1 cellular context compared by ENCODE assay signal in genomic region chr2:74029719-74030397, GRCh38.
TF ChIP-seq lines count a peak whose summit lies in the region.

No MANE protein-coding gene starts in this region.

TF ChIP-seq in GM23338, 12 proteins besides CTCF, POLR2A, EP300 and RAD21:
- TF ChIP-seq ZNF462 (CRISPR knock-in tag; IDR thresholded peaks at IDR 0.05) (no peak), STAT1 (IDR thresholded peaks at IDR 0.05; ENCODE audit: unreplicated experiment) (no peak), ZNF331 (CRISPR knock-in tag; IDR thresholded peaks at IDR 0.05; ENCODE audit: low read depth) (no peak), EZH2phosphoT487 (IDR thresholded peaks at IDR 0.05; ENCODE audit: unreplicated experiment) (no peak), ZNF114 (CRISPR knock-in tag; IDR thresholded peaks at IDR 0.05) (no peak), NANOG (IDR thresholded peaks at IDR 0.05; ENCODE audit: borderline replicate concordance) (no peak), ETS1 (IDR thresholded peaks at IDR 0.05) (no peak), JUNB (IDR thresholded peaks at IDR 0.05; ENCODE audit: unreplicated experiment) (no peak)
- TF ChIP-seq, protein P1, sequence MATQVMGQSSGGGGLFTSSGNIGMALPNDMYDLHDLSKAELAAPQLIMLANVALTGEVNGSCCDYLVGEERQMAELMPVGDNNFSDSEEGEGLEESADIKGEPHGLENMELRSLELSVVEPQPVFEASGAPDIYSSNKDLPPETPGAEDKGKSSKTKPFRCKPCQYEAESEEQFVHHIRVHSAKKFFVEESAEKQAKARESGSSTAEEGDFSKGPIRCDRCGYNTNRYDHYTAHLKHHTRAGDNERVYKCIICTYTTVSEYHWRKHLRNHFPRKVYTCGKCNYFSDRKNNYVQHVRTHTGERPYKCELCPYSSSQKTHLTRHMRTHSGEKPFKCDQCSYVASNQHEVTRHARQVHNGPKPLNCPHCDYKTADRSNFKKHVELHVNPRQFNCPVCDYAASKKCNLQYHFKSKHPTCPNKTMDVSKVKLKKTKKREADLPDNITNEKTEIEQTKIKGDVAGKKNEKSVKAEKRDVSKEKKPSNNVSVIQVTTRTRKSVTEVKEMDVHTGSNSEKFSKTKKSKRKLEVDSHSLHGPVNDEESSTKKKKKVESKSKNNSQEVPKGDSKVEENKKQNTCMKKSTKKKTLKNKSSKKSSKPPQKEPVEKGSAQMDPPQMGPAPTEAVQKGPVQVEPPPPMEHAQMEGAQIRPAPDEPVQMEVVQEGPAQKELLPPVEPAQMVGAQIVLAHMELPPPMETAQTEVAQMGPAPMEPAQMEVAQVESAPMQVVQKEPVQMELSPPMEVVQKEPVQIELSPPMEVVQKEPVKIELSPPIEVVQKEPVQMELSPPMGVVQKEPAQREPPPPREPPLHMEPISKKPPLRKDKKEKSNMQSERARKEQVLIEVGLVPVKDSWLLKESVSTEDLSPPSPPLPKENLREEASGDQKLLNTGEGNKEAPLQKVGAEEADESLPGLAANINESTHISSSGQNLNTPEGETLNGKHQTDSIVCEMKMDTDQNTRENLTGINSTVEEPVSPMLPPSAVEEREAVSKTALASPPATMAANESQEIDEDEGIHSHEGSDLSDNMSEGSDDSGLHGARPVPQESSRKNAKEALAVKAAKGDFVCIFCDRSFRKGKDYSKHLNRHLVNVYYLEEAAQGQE (IDR thresholded peaks at IDR 0.05; ENCODE audit: unreplicated experiment): no peak
